Comparison of ENCODE assay signal across 24 cellular contexts in the genomic region with DNA sequence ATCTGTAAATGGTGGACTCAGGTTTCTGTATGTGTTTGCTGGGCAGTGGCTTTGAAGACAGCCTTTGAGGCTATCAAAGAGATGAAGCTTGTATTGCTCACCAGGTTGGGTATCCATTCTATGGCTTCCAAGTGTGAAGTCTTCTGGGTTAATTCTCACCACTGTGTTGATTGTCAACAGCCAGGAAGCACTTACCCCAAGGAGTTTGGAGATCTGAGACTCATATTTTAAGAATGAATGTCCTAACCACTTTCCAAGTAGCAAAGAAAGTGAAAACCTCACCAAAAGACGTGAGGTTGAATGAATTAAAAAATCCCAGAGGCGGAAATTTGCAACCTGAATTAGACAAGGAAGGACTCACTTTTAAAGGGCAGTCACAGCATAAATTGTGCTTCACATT.
"Had no signal": no experiment of that assay in that cellular context is flagged by ENCODE, and none has a peak within 500 bp of the region (broad histone marks: within the 10 kb centered on the region; RNA-seq: fewer than 3 reads in every experiment).

No MANE protein-coding gene starts in this region.

- H3K4me2 ChIP-seq: KMS-11, PC-9 had no signal

- H3K9me3 ChIP-seq: MG63, Peyer's patch, SJCRH30 had no signal

- H3K27me3 ChIP-seq: MG63, Peyer's patch, SJCRH30 had no signal

- ATAC-seq: K562, Right ventricle myocardium inferior, SK-N-SH treated with all-trans-retinoic acid at 6 μM for 48 hours had no signal

- H3K36me3 ChIP-seq: SJCRH30 had no signal

- DNase-seq: MG63; NCI-H1092; NCI-H1436; NCI-H187; NCI-H2029; NCI-H2081 treated with DMSO at 0.1 percent for 48 hours; NCI-H2171; NCI-H226; NCI-H446; NCI-H510A; NCI-H524 treated with DMSO at 0.1 percent for 48 hours; NCI-H69; NCI-H774; NK-92 treated with Interleukin-12 subunit alpha and Interleukin-12 subunit beta, amount 100 ng/mL, for 24 hours; OCI-M1; PC-9; Peyer's patch; SHP77 treated with DMSO at 0.1 percent for 48 hours; SJCRH30 had no signal

- H3K27ac ChIP-seq: HL-60, KMS-11, PC-9, Peyer's patch, SJCRH30 had no signal

- H2AFZ ChIP-seq: PC-9 had no signal

- H3K4me1 ChIP-seq: Peyer's patch, SJCRH30 had no signal

- H3K9ac ChIP-seq: KMS-11 had no signal

- H3K4me3 ChIP-seq: K562, MG63, PC-9, Peyer's patch, SJCRH30 had no signal
